ENCODE assay signal across 12 cellular contexts in the genomic region with DNA sequence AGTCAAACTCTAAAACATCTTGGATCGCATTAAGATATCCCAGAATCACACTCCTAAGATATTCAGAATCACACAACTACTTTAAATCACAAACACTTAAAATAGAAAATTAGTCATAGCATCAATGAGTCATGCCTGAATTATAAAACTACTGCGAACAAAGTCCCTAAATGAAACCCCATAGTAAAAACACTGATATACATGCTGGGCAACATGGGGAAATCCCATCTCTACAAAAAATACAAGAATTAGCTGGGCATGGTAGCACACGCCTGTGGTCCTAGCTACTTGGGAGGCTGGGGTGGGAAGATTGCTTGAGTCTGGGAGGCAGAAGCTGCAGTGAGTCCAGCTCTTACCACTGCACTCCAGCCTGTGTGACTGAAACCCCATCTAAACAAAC.
DNase-seq lines count a peak whose midpoint lies in the region; ATAC-seq and TF ChIP-seq lines count a peak whose summit lies in the region.
"Had no signal": no experiment of that assay in that cellular context is flagged by ENCODE, and none has a peak within 500 bp of the region (broad histone marks: within the 10 kb centered on the region; RNA-seq: fewer than 3 reads in every experiment).

No MANE protein-coding gene starts in this region.

- H3K27me3 Mint-ChIP-seq in activated naive CD8-positive, alpha-beta T cell treated with anti-CD3 and anti-CD28 coated beads, Interleukin-2, amount 50 U/mL, for 24 hours = peaks cover 5% of the 10 kb centered on the region
- H3K27me3 Mint-ChIP-seq in activated naive CD8-positive, alpha-beta T cell treated with anti-CD3 and anti-CD28 coated beads for 36 hours = no peaks in the 10 kb centered on the region

- intact Hi-C loops in adrenal gland (cut with DNase I) = loop anchor here in 1 of 2 donors (5.0 to 10.0 kb wide), 2 partner anchors 105 to 177 kb away; partner anchors contain the start of gene COBLL1

- no peak overlapping the region for H3K4me3 Mint-ChIP-seq in activated naive CD8-positive, alpha-beta T cell treated with anti-CD3 and anti-CD28 coated beads, Interleukin-2, amount 50 U/mL, for 24 hours
- H3K4me3 Mint-ChIP-seq in activated naive CD8-positive, alpha-beta T cell treated with anti-CD3 and anti-CD28 coated beads for 36 hours = no peak overlapping the region

- H3K4me3 ChIP-seq in adrenal gland = no peak overlapping the region
- no peak overlapping the region for H3K4me3 ChIP-seq in subcutaneous abdominal adipose tissue (ENCODE audit: low read depth in 1 of 5, low read length in 5 of 5)
- H3K4me3 ChIP-seq: BLaER1 had no signal

- H3K36me3 ChIP-seq in adrenal gland (replicated peaks in 1 of 2) (no peaks in the 10 kb centered on the region), subcutaneous abdominal adipose tissue (ENCODE audit: control insufficient read depth in 5 of 5, insufficient read depth in 5 of 5, low read length in 5 of 5) (peaks cover 0 to 7% (median 3%) of the 10 kb centered on the region in 5 donors)
- H3K36me3 ChIP-seq: BLaER1 had no signal

- peak overlapping the region; percentile 60 for H3K27ac Mint-ChIP-seq in activated naive CD8-positive, alpha-beta T cell treated with anti-CD3 and anti-CD28 coated beads, Interleukin-2, amount 50 U/mL, for 24 hours
- H3K27ac Mint-ChIP-seq in activated naive CD8-positive, alpha-beta T cell treated with anti-CD3 and anti-CD28 coated beads for 36 hours = no peak overlapping the region

- H3K9ac ChIP-seq in subcutaneous abdominal adipose tissue (ENCODE audit: low read length in 5 of 5) = peak overlapping the region in 1 of 5 donors; percentile 32
- H3K9ac ChIP-seq: BLaER1 had no signal

- no peaks in the 10 kb centered on the region for H3K36me3 Mint-ChIP-seq in activated naive CD8-positive, alpha-beta T cell treated with anti-CD3 and anti-CD28 coated beads, Interleukin-2, amount 50 U/mL, for 24 hours (ENCODE audit: low read depth)
- H3K36me3 Mint-ChIP-seq in activated naive CD8-positive, alpha-beta T cell treated with anti-CD3 and anti-CD28 coated beads for 36 hours = peaks cover 1% of the 10 kb centered on the region

- WGBS in adrenal gland, 4 donors = 31 to 44% (median 42%) methylated on average over 3 of the region's 3 CpGs

- H3K9me3 ChIP-seq in adrenal gland (replicated peaks in 1 of 3) (no peaks in the 10 kb centered on the region), subcutaneous abdominal adipose tissue (ENCODE audit: control insufficient read depth in 5 of 5, low read length in 5 of 5) (no peaks in the 10 kb centered on the region)
- H3K9me3 ChIP-seq: BLaER1 had no signal

- no peak for TF ChIP-seq CTCF in adrenal gland (IDR thresholded peaks at IDR 0.05)

- H3K9me3 Mint-ChIP-seq in activated naive CD8-positive, alpha-beta T cell treated with anti-CD3 and anti-CD28 coated beads, Interleukin-2, amount 50 U/mL, for 24 hours = peaks cover 4% of the 10 kb centered on the region
- no peaks in the 10 kb centered on the region for H3K9me3 Mint-ChIP-seq in activated naive CD8-positive, alpha-beta T cell treated with anti-CD3 and anti-CD28 coated beads for 36 hours

- H3K27ac ChIP-seq in adrenal gland (peak overlapping the region in 4 of 5 donors; percentile 28 to 87 (median 76)), subcutaneous abdominal adipose tissue (ENCODE audit: low read depth, low read length) (peak overlapping the region; percentile 66)
- H3K27ac ChIP-seq: BLaER1 had no signal

- TF ChIP-seq POLR2A in adrenal gland (IDR thresholded peaks at IDR 0.05) = no peak

- DNase-seq in activated naive CD8-positive, alpha-beta T cell treated with anti-CD3 and anti-CD28 coated beads, Interleukin-2, amount 50 U/mL, for 24 hours = no peak
- no peak for DNase-seq in activated naive CD8-positive, alpha-beta T cell treated with anti-CD3 and anti-CD28 coated beads for 36 hours
- no peak for DNase-seq in adrenal gland
- peak; percentile 79 for DNase-seq in iris pigment epithelial cell (ENCODE audit: low read depth)
- DNase-seq in NCI-H1105 (lab: John Stamatoyannopoulos, UW) = no peak
- DNase-seq in DMS79 treated with DMSO at 0.1 percent for 48 hours (lab: John Stamatoyannopoulos, UW) = no peak
- DNase-seq: effector CD4-positive, alpha-beta T cell; NCI-H2227 treated with DMSO at 0.1 percent for 48 hours; T-helper 1 cell had no signal

- H3K4me1 Mint-ChIP-seq in activated naive CD8-positive, alpha-beta T cell treated with anti-CD3 and anti-CD28 coated beads, Interleukin-2, amount 50 U/mL, for 24 hours = peaks cover 7% of the 10 kb centered on the region
- peaks cover 3% of the 10 kb centered on the region for H3K4me1 Mint-ChIP-seq in activated naive CD8-positive, alpha-beta T cell treated with anti-CD3 and anti-CD28 coated beads for 36 hours

- peak; percentile 72 for ATAC-seq in activated naive CD8-positive, alpha-beta T cell treated with anti-CD3 and anti-CD28 coated beads, Interleukin-2, amount 50 U/mL, for 24 hours
- ATAC-seq in HG02970 (IDR thresholded peaks at IDR 0.05; ENCODE audit: low FRiP score, unreplicated experiment) = no peak

- H3K27me3 ChIP-seq in adrenal gland (no peaks in the 10 kb centered on the region), subcutaneous abdominal adipose tissue (ENCODE audit: control insufficient read depth in 5 of 5, insufficient read depth in 4 of 5, low read length in 5 of 5) (no peaks in the 10 kb centered on the region)
- H3K27me3 ChIP-seq: BLaER1 had no signal

- H3K4me1 ChIP-seq in adrenal gland (replicated peaks in 1 of 2) = peaks cover 41 to 50% of the 10 kb centered on the region in 2 donors
- peaks cover 0 to 13% (median 4%) of the 10 kb centered on the region in 5 donors for H3K4me1 ChIP-seq in subcutaneous abdominal adipose tissue (ENCODE audit: control insufficient read depth in 5 of 5, insufficient read depth in 5 of 5, low read length in 5 of 5)
